8 cellular contexts compared by ENCODE assay signal in the genomic region with DNA sequence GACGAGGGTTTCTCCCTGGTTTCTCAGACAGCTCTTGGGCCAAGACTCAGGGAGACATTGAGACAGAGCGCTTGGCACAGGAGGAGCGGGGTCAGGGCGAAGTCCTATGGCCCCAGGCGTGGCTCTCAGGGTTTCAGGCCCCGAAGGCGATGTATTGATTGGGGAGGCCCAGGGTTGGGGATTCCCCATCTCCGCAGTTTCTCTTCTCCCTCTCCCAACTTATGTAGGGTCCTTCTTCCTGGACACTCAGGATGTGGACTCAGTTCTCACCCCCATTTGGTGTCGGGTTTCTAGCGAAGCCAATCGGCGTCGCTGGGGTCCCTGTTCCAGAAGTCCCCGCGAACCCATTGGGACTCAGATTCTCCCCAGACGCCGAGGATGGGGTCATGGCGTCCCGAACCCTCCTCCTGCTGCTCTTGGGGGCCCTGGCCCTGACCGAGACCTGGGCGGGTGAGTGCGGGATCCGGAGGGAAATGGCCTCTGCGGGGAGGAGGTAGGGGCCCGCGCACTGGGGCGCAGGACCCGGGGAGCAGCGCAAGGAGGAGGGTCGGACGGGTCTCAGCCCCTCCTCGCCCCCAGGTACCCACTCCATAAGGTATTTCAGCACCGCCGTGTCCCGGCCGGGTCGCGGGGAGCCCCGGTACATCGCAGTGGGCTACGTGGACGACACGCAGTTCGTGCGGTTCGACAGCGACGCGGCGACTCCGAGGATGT. TPM values are rescaled to one million over a fixed set of nuclear protein-coding genes. Genes with fewer than 3 reads are reported as not detected.
DNase-seq lines count a peak whose midpoint lies in the region; ATAC-seq and TF ChIP-seq lines count a peak whose summit lies in the region.

No MANE protein-coding gene starts in this region.

- peaks cover 10% of the 10 kb centered on the region for H3K4me1 Mint-ChIP-seq in glutamatergic neuron (ENCODE audit: low read depth, unreplicated experiment)

- ATAC-seq in HG03066 (IDR thresholded peaks at IDR 0.05; ENCODE audit: low read depth, unreplicated experiment), result peak; percentile 46
- no peak for ATAC-seq in HG02610 (IDR thresholded peaks at IDR 0.05; ENCODE audit: unreplicated experiment)
- ATAC-seq in HG03196 (IDR thresholded peaks at IDR 0.05; ENCODE audit: unreplicated experiment), result no peak

- H3K9ac ChIP-seq in skeletal muscle satellite cell (ENCODE audit: low read depth, low read length), result peak overlapping the region; percentile 83

- H3K4me2 ChIP-seq in skeletal muscle satellite cell (ENCODE audit: low read length), result peak overlapping the region; percentile 82

- TF ChIP-seq CTCF in GM12875 (IDR thresholded peaks at IDR 0.05; ENCODE audit: borderline replicate concordance, insufficient read depth, low read depth, low read length) (no peak), glutamatergic neuron (IDR thresholded peaks at IDR 0.05; ENCODE audit: partially characterized antibody, unreplicated experiment) (no peak)

- H3K36me3 Mint-ChIP-seq in glutamatergic neuron (ENCODE audit: unreplicated experiment), result no peaks in the 10 kb centered on the region

- no peaks in the 10 kb centered on the region for H3K9me3 ChIP-seq in skeletal muscle satellite cell (replicated peaks; ENCODE audit: low read length)

- H3K4me3 ChIP-seq in GM12875 (ENCODE audit: low read depth, low read length), result peak overlapping the region; percentile 59
- peak overlapping the region; percentile 76 for H3K4me3 ChIP-seq in skeletal muscle satellite cell (ENCODE audit: low read length)

- peaks cover 4% of the 10 kb centered on the region for H3K9me3 Mint-ChIP-seq in glutamatergic neuron (ENCODE audit: unreplicated experiment)

- H3K36me3 ChIP-seq in skeletal muscle satellite cell (ENCODE audit: insufficient read depth, low read length), result no peaks in the 10 kb centered on the region

- peak; percentile 57 for DNase-seq in activated CD8-positive, alpha-beta memory T cell treated with anti-CD3 and anti-CD28 coated beads, Interleukin-2, amount 50 U/mL, for 48 hours
- DNase-seq in glutamatergic neuron (no peak), OCI-M2 (lab: John Stamatoyannopoulos, UW; ENCODE audit: unreplicated experiment) (no peak)

- H3K4me3 Mint-ChIP-seq in glutamatergic neuron (ENCODE audit: unreplicated experiment), result peak overlapping the region; percentile 67

- H3K27me3 ChIP-seq in skeletal muscle satellite cell (ENCODE audit: control insufficient read depth, insufficient read depth, low read length), result no peaks in the 10 kb centered on the region

- H3K27me3 Mint-ChIP-seq in glutamatergic neuron (ENCODE audit: unreplicated experiment), result peaks cover 9% of the 10 kb centered on the region

- H3K27ac Mint-ChIP-seq in glutamatergic neuron (ENCODE audit: unreplicated experiment), result no peak overlapping the region

- H3K4me1 ChIP-seq in skeletal muscle satellite cell (ENCODE audit: control insufficient read depth, insufficient read depth, low read length), result no peaks in the 10 kb centered on the region

RNA-seq across cellular contexts. Expression of a gene that starts 16.1 kb away (rescaled TPM):
- total RNA-seq in glutamatergic neuron (ENCODE audit: unreplicated experiment), result 60.2 TPM
- 107 and 183 TPM in 2 replicates for total RNA-seq in skeletal muscle satellite cell (2012; rRNA removed)
